1 cellular context compared by ENCODE assay signal in the genomic region with DNA sequence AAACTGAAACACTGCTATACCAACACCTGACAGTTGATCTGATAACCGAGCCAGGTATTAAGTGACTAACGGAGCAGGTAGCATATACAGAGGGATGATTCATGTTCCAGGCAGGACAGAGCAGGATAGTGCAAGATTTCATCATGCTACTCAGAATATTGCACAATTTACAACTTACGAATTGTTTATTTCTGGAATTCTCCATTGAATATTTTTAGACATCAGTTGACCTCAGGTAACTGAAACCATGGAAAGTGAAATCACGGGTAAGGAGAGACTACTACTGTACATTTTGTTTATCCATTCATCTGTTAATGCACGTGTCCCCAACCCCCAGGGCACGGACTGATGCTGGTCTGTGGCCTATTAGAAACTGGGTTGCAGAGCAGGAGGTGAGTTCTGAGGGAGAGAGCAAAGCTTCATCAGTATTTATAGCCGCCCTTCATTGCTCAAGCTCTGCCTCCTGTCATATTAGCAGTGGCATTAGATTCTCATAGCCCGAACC.
A peak's percentile ranks its signal among the peaks of the same experiment; 100 is the strongest.
TF ChIP-seq lines count a peak whose summit lies in the region.

No MANE protein-coding gene starts in this region.

TF ChIP-seq in HepG2, 621 proteins besides CTCF, POLR2A, EP300 and RAD21:
- TF ChIP-seq ZNF790 (CRISPR knock-in tag; IDR thresholded peaks at IDR 0.05; ENCODE audit: borderline replicate concordance) (no peak), ZBTB14 (CRISPR knock-in tag; IDR thresholded peaks at IDR 0.05) (no peak), TAF15 (IDR thresholded peaks at IDR 0.05; ENCODE audit: low read depth, low read length, poor library complexity, severe bottlenecking) (no peak), ERF (CRISPR knock-in tag; IDR thresholded peaks at IDR 0.05) (0 out of 2 replicates have a peak, but pooled peaks have one; percentile 10), SAP130 (CRISPR knock-in tag; IDR thresholded peaks at IDR 0.05; ENCODE audit: low read depth) (peak; percentile 22; the same call in 1 of the 2 replicates), ATF3 (CRISPR knock-in tag; IDR thresholded peaks at IDR 0.05) (0 out of 2 replicates have a peak, but pooled peaks have one; percentile 41), FOXA1 (IDR thresholded peaks at IDR 0.05) (no peak), FOXA1 (CRISPR knock-in tag; IDR thresholded peaks at IDR 0.05) (no peak), ZNF292 (CRISPR knock-in tag; IDR thresholded peaks at IDR 0.05; ENCODE audit: borderline replicate concordance, low read depth) (no peak), CCDC6 (CRISPR knock-in tag; IDR thresholded peaks at IDR 0.05) (peak; percentile 59; the same call in 1 of the 2 replicates), KLF16 (CRISPR knock-in tag; IDR thresholded peaks at IDR 0.05) (peak in 1 of 2 experiments; percentile 38; a peak in 1 of 4 replicates), MLX (CRISPR knock-in tag; IDR thresholded peaks at IDR 0.05) (no peak), PAWR (CRISPR knock-in tag; IDR thresholded peaks at IDR 0.05; ENCODE audit: borderline replicate concordance) (no peak), FOXA3 (CRISPR knock-in tag; IDR thresholded peaks at IDR 0.05) (peak; percentile 45; the same call in 1 of the 2 replicates), BHLHE40 (IDR thresholded peaks at IDR 0.05; ENCODE audit: low read length) (peak; percentile 35; the same call in 1 of the 2 replicates), ATF2 (CRISPR knock-in tag; IDR thresholded peaks at IDR 0.05) (0 out of 2 replicates have a peak, but pooled peaks have one; percentile 43), TBL1XR1 (IDR thresholded peaks at IDR 0.05; ENCODE audit: borderline replicate concordance, low read length, partially characterized antibody) (peak; percentile 54), PCBP2 (optimal IDR thresholded peaks at IDR 0.05; ENCODE audit: low read depth, low read length, poor library complexity, severe bottlenecking) (no peak), ZNF207 (IDR thresholded peaks at IDR 0.05; ENCODE audit: borderline replicate concordance) (no peak), THAP11 (CRISPR knock-in tag; IDR thresholded peaks at IDR 0.05) (peak; percentile 69), ZNF780A (CRISPR knock-in tag; IDR thresholded peaks at IDR 0.05) (peak; percentile 75; the same call in 1 of the 2 replicates), KAT8 (CRISPR knock-in tag; IDR thresholded peaks at IDR 0.05) (peak; percentile 49; the same call in 1 of the 2 replicates), MTF1 (CRISPR knock-in tag; IDR thresholded peaks at IDR 0.05) (no peak), ZNF3 (CRISPR knock-in tag; IDR thresholded peaks at IDR 0.05) (0 out of 2 replicates have a peak, but pooled peaks have one; percentile 30), CHD2 (IDR thresholded peaks at IDR 0.05; ENCODE audit: low read depth, low read length) (no peak), GATAD2A (CRISPR knock-in tag; IDR thresholded peaks at IDR 0.05) (peak; percentile 78), ZNF484 (CRISPR knock-in tag; IDR thresholded peaks at IDR 0.05; ENCODE audit: borderline replicate concordance, low read depth) (no peak), STAT5B (CRISPR knock-in tag; IDR thresholded peaks at IDR 0.05) (no peak), ZNF782 (CRISPR knock-in tag; IDR thresholded peaks at IDR 0.05; ENCODE audit: borderline replicate concordance) (no peak), RXRB (CRISPR knock-in tag; IDR thresholded peaks at IDR 0.05; ENCODE audit: borderline replicate concordance) (0 out of 2 replicates have a peak, but pooled peaks have one; percentile 25), FOSL2 (CRISPR knock-in tag; IDR thresholded peaks at IDR 0.05) (peak; percentile 95), CEBPG (CRISPR knock-in tag; IDR thresholded peaks at IDR 0.05) (peak; percentile 96), ARID2 (CRISPR knock-in tag; IDR thresholded peaks at IDR 0.05; ENCODE audit: borderline replicate concordance) (0 out of 2 replicates have a peak, but pooled peaks have one; percentile 40), KAT7 (CRISPR knock-in tag; IDR thresholded peaks at IDR 0.05; ENCODE audit: borderline replicate concordance) (no peak), FOXK1 (CRISPR knock-in tag; IDR thresholded peaks at IDR 0.05; ENCODE audit: borderline replicate concordance, low read depth) (peak; percentile 47; the same call in 1 of the 2 replicates), MED1 (CRISPR knock-in tag; IDR thresholded peaks at IDR 0.05) (peak; percentile 25; the same call in 1 of the 2 replicates), ZFP82 (CRISPR knock-in tag; IDR thresholded peaks at IDR 0.05; ENCODE audit: borderline replicate concordance) (no peak), MED8 (CRISPR knock-in tag; IDR thresholded peaks at IDR 0.05; ENCODE audit: insufficient replicate concordance) (no peak), KLF6 (CRISPR knock-in tag; IDR thresholded peaks at IDR 0.05) (0 out of 2 replicates have a peak, but pooled peaks have one; percentile 51), CEBPB (IDR thresholded peaks at IDR 0.05; ENCODE audit: borderline replicate concordance, low read depth, low read length) (peak; percentile 98), ATF4 (CRISPR knock-in tag; IDR thresholded peaks at IDR 0.05) (peak in 1 of 2 experiments; percentile 100; a peak in 2 of 4 replicates), ARID5B (CRISPR knock-in tag; IDR thresholded peaks at IDR 0.05) (peak; percentile 45; the same call in 1 of the 2 replicates)
- TF ChIP-seq, protein P1, sequence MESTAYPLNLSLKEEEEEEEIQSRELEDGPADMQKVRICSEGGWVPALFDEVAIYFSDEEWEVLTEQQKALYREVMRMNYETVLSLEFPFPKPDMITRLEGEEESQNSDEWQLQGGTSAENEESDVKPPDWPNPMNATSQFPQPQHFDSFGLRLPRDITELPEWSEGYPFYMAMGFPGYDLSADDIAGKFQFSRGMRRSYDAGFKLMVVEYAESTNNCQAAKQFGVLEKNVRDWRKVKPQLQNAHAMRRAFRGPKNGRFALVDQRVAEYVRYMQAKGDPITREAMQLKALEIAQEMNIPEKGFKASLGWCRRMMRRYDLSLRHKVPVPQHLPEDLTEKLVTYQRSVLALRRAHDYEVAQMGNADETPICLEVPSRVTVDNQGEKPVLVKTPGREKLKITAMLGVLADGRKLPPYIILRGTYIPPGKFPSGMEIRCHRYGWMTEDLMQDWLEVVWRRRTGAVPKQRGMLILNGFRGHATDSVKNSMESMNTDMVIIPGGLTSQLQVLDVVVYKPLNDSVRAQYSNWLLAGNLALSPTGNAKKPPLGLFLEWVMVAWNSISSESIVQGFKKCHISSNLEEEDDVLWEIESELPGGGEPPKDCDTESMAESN (CRISPR knock-in tag; conservative IDR thresholded peaks at IDR 0.05) = 0 out of 2 replicates have a peak, but pooled peaks have one; percentile 23
- TF ChIP-seq, protein P2, sequence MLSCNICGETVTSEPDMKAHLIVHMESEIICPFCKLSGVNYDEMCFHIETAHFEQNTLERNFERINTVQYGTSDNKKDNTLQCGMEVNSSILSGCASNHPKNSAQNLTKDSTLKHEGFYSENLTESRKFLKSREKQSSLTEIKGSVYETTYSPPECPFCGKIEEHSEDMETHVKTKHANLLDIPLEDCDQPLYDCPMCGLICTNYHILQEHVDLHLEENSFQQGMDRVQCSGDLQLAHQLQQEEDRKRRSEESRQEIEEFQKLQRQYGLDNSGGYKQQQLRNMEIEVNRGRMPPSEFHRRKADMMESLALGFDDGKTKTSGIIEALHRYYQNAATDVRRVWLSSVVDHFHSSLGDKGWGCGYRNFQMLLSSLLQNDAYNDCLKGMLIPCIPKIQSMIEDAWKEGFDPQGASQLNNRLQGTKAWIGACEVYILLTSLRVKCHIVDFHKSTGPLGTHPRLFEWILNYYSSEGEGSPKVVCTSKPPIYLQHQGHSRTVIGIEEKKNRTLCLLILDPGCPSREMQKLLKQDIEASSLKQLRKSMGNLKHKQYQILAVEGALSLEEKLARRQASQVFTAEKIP (CRISPR knock-in tag; IDR thresholded peaks at IDR 0.05; ENCODE audit: borderline replicate concordance) = no peak
- TF ChIP-seq, protein P3, sequence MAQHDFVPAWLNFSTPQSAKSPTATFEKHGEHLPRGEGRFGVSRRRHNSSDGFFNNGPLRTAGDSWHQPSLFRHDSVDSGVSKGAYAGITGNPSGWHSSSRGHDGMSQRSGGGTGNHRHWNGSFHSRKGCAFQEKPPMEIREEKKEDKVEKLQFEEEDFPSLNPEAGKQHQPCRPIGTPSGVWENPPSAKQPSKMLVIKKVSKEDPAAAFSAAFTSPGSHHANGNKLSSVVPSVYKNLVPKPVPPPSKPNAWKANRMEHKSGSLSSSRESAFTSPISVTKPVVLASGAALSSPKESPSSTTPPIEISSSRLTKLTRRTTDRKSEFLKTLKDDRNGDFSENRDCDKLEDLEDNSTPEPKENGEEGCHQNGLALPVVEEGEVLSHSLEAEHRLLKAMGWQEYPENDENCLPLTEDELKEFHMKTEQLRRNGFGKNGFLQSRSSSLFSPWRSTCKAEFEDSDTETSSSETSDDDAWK (CRISPR knock-in tag; IDR thresholded peaks at IDR 0.05) = no peak
